ENCODE assay signal across 2 cellular contexts in genomic region chr12:111250251-111250881, GRCh38.
TF ChIP-seq lines count a peak whose summit lies in the region.

No MANE protein-coding gene starts in this region.

TF ChIP-seq in SK-N-SH, 30 proteins besides CTCF, POLR2A, EP300 and RAD21:
- no peak for TF ChIP-seq REST (IDR thresholded peaks at IDR 0.05; ENCODE audit: low read depth, low read length)
- TF ChIP-seq EZH2phosphoT487 (IDR thresholded peaks at IDR 0.05; ENCODE audit: borderline replicate concordance, low read depth): no peak
- no peak for TF ChIP-seq MXI1 (IDR thresholded peaks at IDR 0.05; ENCODE audit: low read depth, low read length)
- no peak for TF ChIP-seq GATA2 (CRISPR knock-in tag; IDR thresholded peaks at IDR 0.05)
- TF ChIP-seq SMC3 (IDR thresholded peaks at IDR 0.05; ENCODE audit: low read depth, low read length): no peak
- TF ChIP-seq MAX (IDR thresholded peaks at IDR 0.05; ENCODE audit: low read depth): no peak
- TF ChIP-seq RCOR1 (IDR thresholded peaks at IDR 0.05; ENCODE audit: low read length): no peak
- no peak for TF ChIP-seq SIN3A (IDR thresholded peaks at IDR 0.05; ENCODE audit: borderline replicate concordance, low read depth, low read length)
- TF ChIP-seq NFIC (IDR thresholded peaks at IDR 0.05; ENCODE audit: borderline replicate concordance): no peak
- no peak for TF ChIP-seq USF2 (IDR thresholded peaks at IDR 0.05; ENCODE audit: borderline replicate concordance, low read depth, low read length)
- TF ChIP-seq TAF1 (IDR thresholded peaks at IDR 0.05; ENCODE audit: borderline replicate concordance, low read depth, low read length): no peak
- no peak for TF ChIP-seq FOSL2 (IDR thresholded peaks at IDR 0.05; ENCODE audit: borderline replicate concordance, low read depth)
- no peak for TF ChIP-seq USF1 (IDR thresholded peaks at IDR 0.05; ENCODE audit: borderline replicate concordance, low read depth)
- TF ChIP-seq FOXJ3 (CRISPR knock-in tag; IDR thresholded peaks at IDR 0.05): no peak
- TF ChIP-seq RXRA (IDR thresholded peaks at IDR 0.05; ENCODE audit: borderline replicate concordance, low read depth): no peak

TF ChIP-seq in SK-N-SH treated with all-trans-retinoic acid at 6 μM for 48 hours, 23 proteins besides CTCF, POLR2A, EP300 and RAD21 (continued from another document):
- TF ChIP-seq PATZ1 (CRISPR knock-in tag; IDR thresholded peaks at IDR 0.05; ENCODE audit: borderline replicate concordance) (no peak), ESRRG (CRISPR knock-in tag; IDR thresholded peaks at IDR 0.05) (no peak), ZNF565 (CRISPR knock-in tag; conservative IDR thresholded peaks at IDR 0.05; ENCODE audit: low read depth) (no peak)
